ENCODE assay signal across 8 cellular contexts in genomic region chr1:143903899-143904621, GRCh38.
DNase-seq lines count a peak whose midpoint lies in the region; ATAC-seq and TF ChIP-seq lines count a peak whose summit lies in the region.
"Not testable (repeated sequence)": the region's sequence is repeated elsewhere in the genome, so short reads cannot be mapped to it uniquely, and the experiment has no call there.

No MANE protein-coding gene starts in this region.

- not testable (repeated sequence) for H3K4me1 ChIP-seq in HUES6 (ENCODE audit: control insufficient read depth, insufficient read depth, low read length); colonic mucosa; gastroesophageal sphincter; thoracic aorta (ENCODE audit: control insufficient read depth in 1 of 2, low read depth in 2 of 2)

- not testable (repeated sequence) for DNase-seq in CD14-positive monocyte (ENCODE audit: low spot score); activated CD8-positive, alpha-beta memory T cell treated with anti-CD3 and anti-CD28 coated beads, Interleukin-2, amount 10 ng/mL, durations not matched to agents 7 days and 5 days; thoracic aorta (ENCODE audit: low spot score)
- DNase-seq in colonic mucosa = peak; percentile 22
- DNase-seq in left kidney (ENCODE audit: low read depth, low spot score) = peak; percentile 69
- peak; percentile 28 to 91 (median 38) for DNase-seq in posterior cingulate gyrus

- TF ChIP-seq EP300 in gastroesophageal sphincter (IDR thresholded peaks at IDR 0.05) = not testable (repeated sequence)

- H3K27me3 ChIP-seq in HUES6 (ENCODE audit: control insufficient read depth, insufficient read depth, low read length); colonic mucosa; gastroesophageal sphincter; thoracic aorta (replicated peaks; ENCODE audit: insufficient read depth): not testable (repeated sequence)

- peak; percentile 62 for ATAC-seq in activated CD8-positive, alpha-beta memory T cell treated with anti-CD3 and anti-CD28 coated beads, Interleukin-2, amount 10 ng/mL, durations not matched to agents 7 days and 5 days
- ATAC-seq in gastroesophageal sphincter (peak; percentile 77), thoracic aorta (ENCODE audit: insufficient number of reproducible peaks, low FRiP score, low read depth) (peak; percentile 58)

- intact Hi-C loops in CD14-positive monocyte (cut with micrococcal nuclease); colonic mucosa (cut with DNase I); posterior cingulate gyrus (cut with DNase I): not testable (repeated sequence)

- H3K4me3 Mint-ChIP-seq in CD14-positive monocyte = peak overlapping the region; percentile 73 to 83
- not testable (repeated sequence) for H3K4me3 Mint-ChIP-seq in activated CD8-positive, alpha-beta memory T cell treated with anti-CD3 and anti-CD28 coated beads, Interleukin-2, amount 10 ng/mL, durations not matched to agents 7 days and 5 days

- H3K36me3 Mint-ChIP-seq in CD14-positive monocyte; activated CD8-positive, alpha-beta memory T cell treated with anti-CD3 and anti-CD28 coated beads, Interleukin-2, amount 10 ng/mL, durations not matched to agents 7 days and 5 days: not testable (repeated sequence)

- CTCF ChIA-PET in activated CD8-positive, alpha-beta memory T cell treated with anti-CD3 and anti-CD28 coated beads, Interleukin-2, amount 10 ng/mL, durations not matched to agents 7 days and 5 days (lab: Charles Lee) = not testable (repeated sequence)

- not testable (repeated sequence) for H3K4me1 Mint-ChIP-seq in CD14-positive monocyte; activated CD8-positive, alpha-beta memory T cell treated with anti-CD3 and anti-CD28 coated beads, Interleukin-2, amount 10 ng/mL, durations not matched to agents 7 days and 5 days

- not testable (repeated sequence) for H3K27ac ChIP-seq in HUES6 (ENCODE audit: low read depth, low read length); colonic mucosa
- peak overlapping the region; percentile 70 to 91 (median 80) for H3K27ac ChIP-seq in gastroesophageal sphincter
- peak overlapping the region in 1 of 2 donors; percentile 84 for H3K27ac ChIP-seq in thoracic aorta

- not testable (repeated sequence) for H3K9ac ChIP-seq in HUES6 (ENCODE audit: low read length); colonic mucosa (ENCODE audit: low read depth in 2 of 2, low read length in 2 of 2)

- H3K27ac Mint-ChIP-seq in CD14-positive monocyte = peak overlapping the region in 2 of 7 donors; percentile 81 to 88
- H3K27ac Mint-ChIP-seq in activated CD8-positive, alpha-beta memory T cell treated with anti-CD3 and anti-CD28 coated beads, Interleukin-2, amount 10 ng/mL, durations not matched to agents 7 days and 5 days = not testable (repeated sequence)

- H3K36me3 ChIP-seq in HUES6 (ENCODE audit: control insufficient read depth, insufficient read depth, low read length); colonic mucosa; gastroesophageal sphincter; thoracic aorta: not testable (repeated sequence)

- TF ChIP-seq CTCF in CD14-positive monocyte (IDR thresholded peaks at IDR 0.05); colonic mucosa (IDR thresholded peaks at IDR 0.05); gastroesophageal sphincter (IDR thresholded peaks at IDR 0.05); thoracic aorta (IDR thresholded peaks at IDR 0.05): not testable (repeated sequence)

- not testable (repeated sequence) for H3K9me3 ChIP-seq in HUES6 (ENCODE audit: control insufficient read depth, insufficient read depth, low read depth, low read length); colonic mucosa; gastroesophageal sphincter; thoracic aorta

- peaks cover 13 to 28% (median 14%) of the 10 kb centered on the region in 3 donors for H3K27me3 Mint-ChIP-seq in CD14-positive monocyte (ENCODE audit: low read depth in 3 of 3)
- not testable (repeated sequence) for H3K27me3 Mint-ChIP-seq in activated CD8-positive, alpha-beta memory T cell treated with anti-CD3 and anti-CD28 coated beads, Interleukin-2, amount 10 ng/mL, durations not matched to agents 7 days and 5 days

- peaks cover 0 to 13% (median 4%) of the 10 kb centered on the region in 7 donors for H3K9me3 Mint-ChIP-seq in CD14-positive monocyte
- H3K9me3 Mint-ChIP-seq in activated CD8-positive, alpha-beta memory T cell treated with anti-CD3 and anti-CD28 coated beads, Interleukin-2, amount 10 ng/mL, durations not matched to agents 7 days and 5 days (ENCODE audit: low read depth) = not testable (repeated sequence)

- H3K4me3 ChIP-seq in HUES6 (ENCODE audit: low read depth, low read length) (peak overlapping the region; percentile 48), gastroesophageal sphincter (peak overlapping the region; percentile 48 to 93), thoracic aorta (peak overlapping the region; percentile 77)
- H3K4me3 ChIP-seq in colonic mucosa = not testable (repeated sequence)

- WGBS in gastroesophageal sphincter (ENCODE audit: low coverage in 1 of 2), 2 donors = 0% methylated on average over 4 of the region's 48 CpGs; no CpG with 5 or more reads in 1 of the 2 donors

- not testable (repeated sequence) for TF ChIP-seq POLR2A in gastroesophageal sphincter (IDR thresholded peaks at IDR 0.05)
